9 cellular contexts compared by ENCODE assay signal in genomic region chr18:26546875-26547301, GRCh38. TPM values are rescaled to one million over a fixed set of nuclear protein-coding genes. Genes with fewer than 3 reads are reported as not detected.
DNase-seq lines count a peak whose midpoint lies in the region; ATAC-seq and TF ChIP-seq lines count a peak whose summit lies in the region.
"Had no signal": no experiment of that assay in that cellular context is flagged by ENCODE, and none has a peak within 500 bp of the region (broad histone marks: within the 10 kb centered on the region; RNA-seq: fewer than 3 reads in every experiment).

No MANE protein-coding gene starts in this region.

- H4K8ac ChIP-seq in neuronal stem cell (ENCODE audit: low read depth, low read length) = peak overlapping the region; percentile 57

- H3K4me3 Mint-ChIP-seq in Caco-2 (ENCODE audit: unreplicated experiment) = peak overlapping the region; percentile 75
- H3K4me3 Mint-ChIP-seq in activated CD4-positive, alpha-beta memory T cell treated with anti-CD3 and anti-CD28 coated beads, Interleukin-2, amount 10 ng/mL, durations not matched to agents 7 days and 5 days = peak overlapping the region; percentile 57

- peak overlapping the region; percentile 9 for H2BK5ac ChIP-seq in neuronal stem cell (ENCODE audit: low read length)

- intact Hi-C loops in Caco-2 (cut with micrococcal nuclease; ENCODE audit: unreplicated experiment) = loop anchor here (10.0 kb wide), 1 partner anchor 108 kb away; no protein-coding TSS in a partner anchor

- peak overlapping the region; percentile 75 for H3K9ac ChIP-seq in neuronal stem cell (ENCODE audit: low read depth, low read length, poor library complexity)

- peaks cover 5% of the 10 kb centered on the region for H3K79me1 ChIP-seq in neuronal stem cell (ENCODE audit: low read depth, low read length)

- no peak for TF ChIP-seq CTCF in Caco-2 (IDR thresholded peaks at IDR 0.05; ENCODE audit: insufficient read depth in 1 of 2, low read depth in 1 of 2, low read length in 1 of 2, severe bottlenecking in 1 of 2, unreplicated experiment in 1 of 2)
- TF ChIP-seq CTCF in fibroblast of pulmonary artery (IDR thresholded peaks at IDR 0.05; ENCODE audit: low read length, missing control alignments) = no peak

- H4K91ac ChIP-seq in neuronal stem cell (ENCODE audit: low read depth, low read length, poor library complexity) = no peak overlapping the region

- no peak for ATAC-seq in GM18519 (IDR thresholded peaks at IDR 0.05; ENCODE audit: low FRiP score, unreplicated experiment)

- peak overlapping the region; percentile 20 for H3K18ac ChIP-seq in neuronal stem cell (ENCODE audit: low read length)

- H3K4ac ChIP-seq in neuronal stem cell (ENCODE audit: low read length) = no peak overlapping the region

- H3K4me1 Mint-ChIP-seq in Caco-2 (ENCODE audit: low read depth, unreplicated experiment) = peaks cover 13% of the 10 kb centered on the region
- H3K4me1 Mint-ChIP-seq in activated CD4-positive, alpha-beta memory T cell treated with anti-CD3 and anti-CD28 coated beads, Interleukin-2, amount 10 ng/mL, durations not matched to agents 7 days and 5 days = peaks cover 35% of the 10 kb centered on the region

- no TSS peak for BruUV-seq in Caco-2 (replicated peaks; lab: Mats Ljungman, UMichigan)

- no peak overlapping the region for H2AFZ ChIP-seq in neuronal stem cell (ENCODE audit: low read length)

- no peak overlapping the region for H3K27ac Mint-ChIP-seq in Caco-2 (ENCODE audit: unreplicated experiment)
- H3K27ac Mint-ChIP-seq in activated CD4-positive, alpha-beta memory T cell treated with anti-CD3 and anti-CD28 coated beads, Interleukin-2, amount 10 ng/mL, durations not matched to agents 7 days and 5 days = no peak overlapping the region

- H2BK120ac ChIP-seq in neuronal stem cell (ENCODE audit: low read depth, low read length) = peak overlapping the region; percentile 23

- H3K9me3 Mint-ChIP-seq in Caco-2 (ENCODE audit: unreplicated experiment) = no peaks in the 10 kb centered on the region
- H3K9me3 Mint-ChIP-seq in activated CD4-positive, alpha-beta memory T cell treated with anti-CD3 and anti-CD28 coated beads, Interleukin-2, amount 10 ng/mL, durations not matched to agents 7 days and 5 days = no peaks in the 10 kb centered on the region

- no peak overlapping the region for H2BK12ac ChIP-seq in neuronal stem cell (ENCODE audit: low read length)

- DNase-seq in Caco-2 (no peak), fibroblast of pulmonary artery (ENCODE audit: low read depth) (no peak), neuronal stem cell (ENCODE audit: low spot score) (no peak), DMS153 treated with DMSO at 0.1 percent for 48 hours (lab: John Stamatoyannopoulos, UW; ENCODE audit: unreplicated experiment) (no peak), NCI-H146 treated with DMSO at 0.1 percent for 48 hours (lab: John Stamatoyannopoulos, UW; ENCODE audit: unreplicated experiment) (no peak), NCI-H2107 (lab: John Stamatoyannopoulos, UW) (no peak)
- DNase-seq in activated CD4-positive, alpha-beta memory T cell treated with anti-CD3 and anti-CD28 coated beads, Interleukin-2, amount 10 ng/mL, durations not matched to agents 7 days and 5 days = no peak
- DNase-seq: NCI-H146 had no signal

- peak overlapping the region; percentile 77 for H3K14ac ChIP-seq in neuronal stem cell (ENCODE audit: low read length)

- H2BK15ac ChIP-seq in neuronal stem cell (ENCODE audit: low read length) = peak overlapping the region; percentile 4

- H3K4me2 ChIP-seq in neuronal stem cell (ENCODE audit: insufficient read depth, low read length, poor library complexity, severe bottlenecking) = peak overlapping the region; percentile 98

- no CpG with 5 or more reads among the region's 35 CpGs for WGBS in neuronal stem cell (ENCODE audit: extremely low coverage in 2 of 2, insufficient read length in 2 of 2, insufficient replicate concordance in 1 of 2), 2 donors

- H3K36me3 ChIP-seq in Caco-2 (ENCODE audit: control insufficient read depth, insufficient read depth, low read length) (no peaks in the 10 kb centered on the region), neuronal stem cell (replicated peaks in 1 of 2; ENCODE audit: control insufficient read depth in 2 of 2, insufficient read depth in 2 of 2, low read length in 2 of 2) (peaks cover 0 to 39% of the 10 kb centered on the region in 2 donors)

- H3K27ac ChIP-seq in neuronal stem cell (replicated peaks; ENCODE audit: low read length) = no peak overlapping the region

- H3K9me3 ChIP-seq in Caco-2 (no peaks in the 10 kb centered on the region), neuronal stem cell (replicated peaks in 1 of 2; ENCODE audit: control insufficient read depth in 2 of 2, insufficient read depth in 1 of 2, low read depth in 1 of 2, low read length in 2 of 2) (peaks cover 0 to 13% of the 10 kb centered on the region in 2 donors)

- peaks cover 2% of the 10 kb centered on the region for H3K27me3 Mint-ChIP-seq in Caco-2 (ENCODE audit: insufficient read depth, unreplicated experiment)
- peaks cover 24% of the 10 kb centered on the region for H3K27me3 Mint-ChIP-seq in activated CD4-positive, alpha-beta memory T cell treated with anti-CD3 and anti-CD28 coated beads, Interleukin-2, amount 10 ng/mL, durations not matched to agents 7 days and 5 days

- H3K4me3 ChIP-seq in Caco-2 (ENCODE audit: low read depth, low read length) = no peak overlapping the region
- H3K4me3 ChIP-seq in fibroblast of pulmonary artery (replicated peaks; ENCODE audit: low read depth, low read length) = peak overlapping the region; percentile 70
- H3K4me3 ChIP-seq in neuronal stem cell (ENCODE audit: low read length in 2 of 2) = peak overlapping the region; percentile 88 to 90

- H3K4me1 ChIP-seq in Caco-2 (peaks cover 4% of the 10 kb centered on the region; the same call in 1 of the 2 replicates), neuronal stem cell (ENCODE audit: control insufficient read depth in 2 of 2, insufficient read depth in 1 of 2, low read depth in 1 of 2, low read length in 2 of 2) (peaks cover 22 to 33% of the 10 kb centered on the region in 2 donors)

- peak overlapping the region; percentile 45 for H3K23ac ChIP-seq in neuronal stem cell (ENCODE audit: low read depth, low read length, poor library complexity)

- no peaks in the 10 kb centered on the region for H3K36me3 Mint-ChIP-seq in Caco-2 (ENCODE audit: insufficient read depth, unreplicated experiment)
- peaks cover 8% of the 10 kb centered on the region for H3K36me3 Mint-ChIP-seq in activated CD4-positive, alpha-beta memory T cell treated with anti-CD3 and anti-CD28 coated beads, Interleukin-2, amount 10 ng/mL, durations not matched to agents 7 days and 5 days (ENCODE audit: low read depth)

- CTCF ChIA-PET in Caco-2 (lab: Charles Lee) = no interaction called here
- CTCF ChIA-PET in activated CD4-positive, alpha-beta memory T cell treated with anti-CD3 and anti-CD28 coated beads, Interleukin-2, amount 10 ng/mL, durations not matched to agents 7 days and 5 days (lab: Charles Lee) = interaction anchor here (1.1 to 1.8 kb wide), 2 partner anchors 9 to 163 kb away, joined by 5 to 6 read pairs; no protein-coding TSS in a partner anchor

- H3K27me3 ChIP-seq in Caco-2 (replicated peaks; ENCODE audit: control insufficient read depth, insufficient read depth, low read length) (no peaks in the 10 kb centered on the region; the same call in 1 of the 2 replicates), neuronal stem cell (ENCODE audit: control insufficient read depth in 3 of 3, insufficient read depth in 3 of 3, low read depth in 1 of 3, low read length in 3 of 3) (peaks cover 12 to 43% (median 16%) of the 10 kb centered on the region in 3 experiments)

- H2AK5ac ChIP-seq in neuronal stem cell (ENCODE audit: low read depth, low read length) = peak overlapping the region; percentile 96

- POLR2A ChIA-PET in Caco-2 (lab: Charles Lee) = no interaction called here
- POLR2A ChIA-PET in activated CD4-positive, alpha-beta memory T cell treated with anti-CD3 and anti-CD28 coated beads, Interleukin-2, amount 10 ng/mL, durations not matched to agents 7 days and 5 days (lab: Charles Lee) = no interaction called here

RNA-seq across cellular contexts. Expression of gene KCTD1, which starts 1.5 kb away (rescaled TPM):
- 5.7 and 6.8 TPM in 2 replicates for total RNA-seq in Caco-2 (2022)
- total RNA-seq in activated CD4-positive, alpha-beta memory T cell treated with anti-CD3 and anti-CD28 coated beads, Interleukin-2, amount 10 ng/mL, durations not matched to agents 7 days and 5 days = 1 to 10 TPM; 4.4 to 5.6 TPM
- 15.3 TPM for polyA plus RNA-seq in neuronal stem cell (2013, experiment 1 of 2)
- polyA plus RNA-seq in neuronal stem cell (2013, experiment 2 of 2) = 17.0 TPM
